1 cellular context compared by ENCODE assay signal in genomic region chr6:75275067-75275466, GRCh38.
TF ChIP-seq lines count a peak whose summit lies in the region.

No MANE protein-coding gene starts in this region.

TF ChIP-seq in K562, 482 proteins besides CTCF, POLR2A, EP300 and RAD21:
- 0 out of 2 replicates have a peak, but pooled peaks have one; percentile 16 for TF ChIP-seq PKNOX1 (IDR thresholded peaks at IDR 0.05)
- no peak for TF ChIP-seq ZNF347 (CRISPR knock-in tag; IDR thresholded peaks at IDR 0.05; ENCODE audit: low read depth)
- TF ChIP-seq ADNP (tag; IDR thresholded peaks at IDR 0.05), result no peak
- TF ChIP-seq DPF2 (IDR thresholded peaks at IDR 0.05), result no peak
- TF ChIP-seq E4F1 (CRISPR knock-in tag; IDR thresholded peaks at IDR 0.05; ENCODE audit: borderline replicate concordance), result no peak
- TF ChIP-seq PBX2 (CRISPR knock-in tag; IDR thresholded peaks at IDR 0.05; ENCODE audit: low read depth), result no peak
- TF ChIP-seq PBX2 (tag; conservative IDR thresholded peaks at IDR 0.05; ENCODE audit: low read depth), result peak; percentile 49; the same call in 1 of the 2 replicates
- peak; percentile 59 for TF ChIP-seq MEIS2 (IDR thresholded peaks at IDR 0.05; ENCODE audit: partially characterized antibody)
TF ChIP-seq in K562: peak in this region for 3.
